1 cellular context compared by ENCODE assay signal in genomic region chr12:111692575-111693210, GRCh38.
TF ChIP-seq lines count a peak whose summit lies in the region.

No MANE protein-coding gene starts in this region.

TF ChIP-seq in HCT116, 20 proteins besides CTCF, POLR2A, EP300 and RAD21 (continued from another document):
- TF ChIP-seq, protein P1, sequence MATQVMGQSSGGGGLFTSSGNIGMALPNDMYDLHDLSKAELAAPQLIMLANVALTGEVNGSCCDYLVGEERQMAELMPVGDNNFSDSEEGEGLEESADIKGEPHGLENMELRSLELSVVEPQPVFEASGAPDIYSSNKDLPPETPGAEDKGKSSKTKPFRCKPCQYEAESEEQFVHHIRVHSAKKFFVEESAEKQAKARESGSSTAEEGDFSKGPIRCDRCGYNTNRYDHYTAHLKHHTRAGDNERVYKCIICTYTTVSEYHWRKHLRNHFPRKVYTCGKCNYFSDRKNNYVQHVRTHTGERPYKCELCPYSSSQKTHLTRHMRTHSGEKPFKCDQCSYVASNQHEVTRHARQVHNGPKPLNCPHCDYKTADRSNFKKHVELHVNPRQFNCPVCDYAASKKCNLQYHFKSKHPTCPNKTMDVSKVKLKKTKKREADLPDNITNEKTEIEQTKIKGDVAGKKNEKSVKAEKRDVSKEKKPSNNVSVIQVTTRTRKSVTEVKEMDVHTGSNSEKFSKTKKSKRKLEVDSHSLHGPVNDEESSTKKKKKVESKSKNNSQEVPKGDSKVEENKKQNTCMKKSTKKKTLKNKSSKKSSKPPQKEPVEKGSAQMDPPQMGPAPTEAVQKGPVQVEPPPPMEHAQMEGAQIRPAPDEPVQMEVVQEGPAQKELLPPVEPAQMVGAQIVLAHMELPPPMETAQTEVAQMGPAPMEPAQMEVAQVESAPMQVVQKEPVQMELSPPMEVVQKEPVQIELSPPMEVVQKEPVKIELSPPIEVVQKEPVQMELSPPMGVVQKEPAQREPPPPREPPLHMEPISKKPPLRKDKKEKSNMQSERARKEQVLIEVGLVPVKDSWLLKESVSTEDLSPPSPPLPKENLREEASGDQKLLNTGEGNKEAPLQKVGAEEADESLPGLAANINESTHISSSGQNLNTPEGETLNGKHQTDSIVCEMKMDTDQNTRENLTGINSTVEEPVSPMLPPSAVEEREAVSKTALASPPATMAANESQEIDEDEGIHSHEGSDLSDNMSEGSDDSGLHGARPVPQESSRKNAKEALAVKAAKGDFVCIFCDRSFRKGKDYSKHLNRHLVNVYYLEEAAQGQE (IDR thresholded peaks at IDR 0.05; ENCODE audit: low read depth) = no peak
- TF ChIP-seq CEBPB (IDR thresholded peaks at IDR 0.05; ENCODE audit: low read depth) (no peak), FOSL1 (IDR thresholded peaks at IDR 0.05; ENCODE audit: low read depth) (no peak), SRF (IDR thresholded peaks at IDR 0.05; ENCODE audit: low read depth) (no peak)
